In genomic region chr19:51316688-51317087, GRCh38 we compare ENCODE assay signal across 9 cellular contexts. TPM values are rescaled to one million over a fixed set of nuclear protein-coding genes. Genes with fewer than 3 reads are reported as not detected.
"Had no signal": no experiment of that assay in that cellular context is flagged by ENCODE, and none has a peak within 500 bp of the region (broad histone marks: within the 10 kb centered on the region; RNA-seq: fewer than 3 reads in every experiment).

No MANE protein-coding gene starts in this region.

- DNase-seq: GOT3, H9, HCEC 1CT, HFFc6, IMR-90, KG1 had no signal

- H3K27ac Mint-ChIP-seq: H9, HFFc6 had no signal

- ATAC-seq: K562 had no signal

- H3K4me3 ChIP-seq: K562 had no signal

- H3K4me3 Mint-ChIP-seq: H9, HFFc6 had no signal

RNA-seq across cellular contexts. Expression of gene IGLON5, which starts 5.2 kb away (rescaled TPM):
- total RNA-seq: HFFc6, HT-29, IMR-90 had no signal
- polyA plus RNA-seq: IMR-90 had no signal

RNA-seq across cellular contexts. Expression of gene CLDND2, which starts 52.1 kb away (rescaled TPM):
- total RNA-seq: H4, H9, IMR-90 had no signal
- polyA plus RNA-seq: IMR-90 had no signal

RNA-seq across cellular contexts. Expression of gene NKG7, which starts 55.8 kb away (rescaled TPM):
- total RNA-seq: H4, H9, HFFc6, HT-29, IMR-90 had no signal
- polyA plus RNA-seq: IMR-90 had no signal
